Comparison of ENCODE assay signal across 11 cellular contexts in genomic region chr17:51005768-51006167, GRCh38.
"Had no signal": no experiment of that assay in that cellular context is flagged by ENCODE, and none has a peak within 500 bp of the region (broad histone marks: within the 10 kb centered on the region; RNA-seq: fewer than 3 reads in every experiment).

No MANE protein-coding gene starts in this region.

- DNase-seq: activated CD4-positive, alpha-beta T cell treated with anti-CD3 and anti-CD28 coated beads for 48 hours; activated effector memory CD4-positive, alpha-beta T cell treated with Interleukin-2 at 50 U/mL for 16 hours; activated T-cell treated with anti-CD3 and anti-CD28 coated beads for 4 hours; foreskin keratinocyte; left colon; pancreas had no signal

- H3K4me3 ChIP-seq: pancreas, SK-N-MC had no signal

- H3K27ac Mint-ChIP-seq: nephron, type B pancreatic cell, WTC11 had no signal

- H3K9me3 Mint-ChIP-seq: activated naive CD4-positive, alpha-beta T cell treated with anti-CD3 and anti-CD28 coated beads, Interleukin-2, amount 50 U/mL, for 72 hours; nephron; type B pancreatic cell; WTC11 had no signal

- H3K9me3 ChIP-seq: pancreas had no signal

- H3K4me1 Mint-ChIP-seq: nephron, WTC11 had no signal

- H3K27me3 Mint-ChIP-seq: type B pancreatic cell had no signal

- H3K4me3 Mint-ChIP-seq: nephron, type B pancreatic cell, WTC11 had no signal

- ATAC-seq: activated naive CD4-positive, alpha-beta T cell treated with anti-CD3 and anti-CD28 coated beads, Interleukin-2, amount 50 U/mL, for 72 hours; foreskin keratinocyte; left colon; pancreas; WTC11 had no signal

- H3K4me1 ChIP-seq: foreskin keratinocyte had no signal

- H3K27ac ChIP-seq: foreskin keratinocyte, pancreas, SK-N-MC had no signal

- H3K27me3 ChIP-seq: foreskin keratinocyte, pancreas had no signal
